ENCODE assay signal across 20 cellular contexts in the genomic region with DNA sequence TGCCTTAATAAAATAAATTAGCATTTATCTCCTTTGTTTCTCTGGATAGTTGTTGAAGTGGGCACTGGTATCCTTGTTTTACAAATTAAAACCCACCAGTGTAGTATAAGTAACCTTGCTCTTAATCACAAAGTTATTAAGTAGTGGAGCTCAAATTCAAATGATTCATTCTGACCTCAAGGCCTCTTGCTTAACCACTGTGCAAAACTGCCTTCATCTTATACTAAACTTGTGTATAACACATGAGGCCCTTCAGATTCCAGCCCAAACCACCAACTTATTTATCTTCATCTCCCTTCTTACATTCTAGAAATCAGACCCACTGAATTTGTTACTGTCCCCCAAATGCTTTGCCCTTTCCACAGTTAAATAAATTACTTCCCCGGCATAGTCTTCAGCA. TPM values are rescaled to one million over a fixed set of nuclear protein-coding genes. Genes with fewer than 3 reads are reported as not detected.
DNase-seq lines count a peak whose midpoint lies in the region; ATAC-seq and TF ChIP-seq lines count a peak whose summit lies in the region.
"Had no signal": no experiment of that assay in that cellular context is flagged by ENCODE, and none has a peak within 500 bp of the region (broad histone marks: within the 10 kb centered on the region; RNA-seq: fewer than 3 reads in every experiment).

No MANE protein-coding gene starts in this region.

- 100% methylated on average over 1 of the region's 1 CpG for WGBS in SK-N-SH (ENCODE audit: low lambda C conversion rate)
- WGBS in smooth muscle cell (ENCODE audit: low lambda C conversion rate) = 56% methylated on average over 1 of the region's 1 CpG

- DNase-seq in SK-N-SH (no peak), RPMI7951 (ENCODE audit: low read depth) (peak; percentile 61), fibroblast of pulmonary artery (ENCODE audit: low read depth) (peak; percentile 74), smooth muscle cell (lab: John Stamatoyannopoulos, UW; ENCODE audit: unreplicated experiment) (no peak), medulla oblongata (ENCODE audit: extremely low spot score) (no peak)
- no peak for DNase-seq in activated CD4-positive, CD25-positive, alpha-beta regulatory T cell treated with anti-CD3 and anti-CD28 coated beads, Interleukin-2, amount 50 U/mL, for 72 hours
- DNase-seq: activated CD4-positive, alpha-beta T cell treated with anti-CD3 and anti-CD28 coated beads, Interleukin-2, amount 10 ng/mL, durations not matched to agents 24 days and 14 days; activated T-cell treated with anti-CD3 and anti-CD28 coated beads, Interleukin-2, amount 50 U/mL, for 72 hours; amniotic stem cell; effector memory CD4-positive, alpha-beta T cell; NCI-H1105 treated with DMSO at 0.1 percent for 48 hours; nephron progenitor cell; Peyer's patch; small intestine; T-helper 1 cell had no signal

- H3K27ac ChIP-seq in SK-N-SH (ENCODE audit: low read depth in 2 of 2, low read length in 1 of 2) = no peak overlapping the region
- H3K27ac ChIP-seq in smooth muscle cell (ENCODE audit: low read depth) = peak overlapping the region; percentile 69
- H3K27ac ChIP-seq: 22Rv1, Peyer's patch, thoracic aorta had no signal

- H3K79me2 ChIP-seq in SK-N-SH (ENCODE audit: insufficient read depth) (no peaks in the 10 kb centered on the region), smooth muscle cell (ENCODE audit: low read depth) (no peaks in the 10 kb centered on the region)

- H4K20me1 ChIP-seq in SK-N-SH (ENCODE audit: insufficient read depth) = no peaks in the 10 kb centered on the region
- H4K20me1 ChIP-seq in smooth muscle cell (ENCODE audit: low read depth) = no peaks in the 10 kb centered on the region

- ATAC-seq in SK-N-SH treated with all-trans-retinoic acid at 6 μM for 48 hours = no peak
- no peak for ATAC-seq in HG02642 (IDR thresholded peaks at IDR 0.05; ENCODE audit: poor library complexity, unreplicated experiment)
- ATAC-seq: activated T-cell treated with anti-CD3 and anti-CD28 coated beads, Interleukin-2, amount 50 U/mL, for 72 hours; left lobe of liver had no signal

- H3K9me3 ChIP-seq in SK-N-SH (no peaks in the 10 kb centered on the region), smooth muscle cell (replicated peaks; ENCODE audit: low read depth) (no peaks in the 10 kb centered on the region)
- H3K9me3 ChIP-seq: Peyer's patch, thoracic aorta had no signal

- H3F3A ChIP-seq in SK-N-SH (replicated peaks; ENCODE audit: insufficient read depth) = no peaks in the 10 kb centered on the region
- H3F3A ChIP-seq in smooth muscle cell (ENCODE audit: low read depth) = peaks cover 7% of the 10 kb centered on the region

- H3K36me3 ChIP-seq in SK-N-SH (replicated peaks in 1 of 2; ENCODE audit: control insufficient read depth in 1 of 2, insufficient read depth in 2 of 2, low read length in 1 of 2) (no peaks in the 10 kb centered on the region), smooth muscle cell (ENCODE audit: low read depth) (no peaks in the 10 kb centered on the region)
- H3K36me3 ChIP-seq: Peyer's patch, thoracic aorta had no signal

- H3K4me2 ChIP-seq in SK-N-SH (no peak overlapping the region), smooth muscle cell (peak overlapping the region; percentile 71)

- H3K4me3 ChIP-seq in SK-N-SH (ENCODE audit: low read depth in 2 of 2, low read length in 1 of 2) = no peak overlapping the region
- H3K4me3 ChIP-seq in fibroblast of pulmonary artery (replicated peaks; ENCODE audit: low read depth, low read length) = no peak overlapping the region
- no peak overlapping the region for H3K4me3 ChIP-seq in smooth muscle cell
- H3K4me3 ChIP-seq: Peyer's patch, thoracic aorta had no signal

- no peaks in the 10 kb centered on the region for H3K9me2 ChIP-seq in SK-N-SH

- no peak overlapping the region for H3K9ac ChIP-seq in SK-N-SH
- H3K9ac ChIP-seq in smooth muscle cell (ENCODE audit: low read depth) = no peak overlapping the region

- no peak for TF ChIP-seq CTCF in SK-N-SH (IDR thresholded peaks at IDR 0.05)
- TF ChIP-seq CTCF in fibroblast of pulmonary artery (IDR thresholded peaks at IDR 0.05; ENCODE audit: low read length, missing control alignments) = no peak
- no peak for TF ChIP-seq CTCF in smooth muscle cell (IDR thresholded peaks at IDR 0.05; ENCODE audit: borderline replicate concordance, insufficient read depth, poor library complexity, severe bottlenecking)

- TF ChIP-seq EP300 in SK-N-SH (IDR thresholded peaks at IDR 0.05; ENCODE audit: borderline replicate concordance in 1 of 2, low read depth in 1 of 2, low read length in 1 of 2) = no peak

- CTCF ChIA-PET in SK-N-SH (lab: Yijun Ruan, JAX) = interaction anchor here (0.7 kb wide), 1 partner anchor 215 kb away, joined by 3 read pairs; no protein-coding TSS in a partner anchor

- no peak overlapping the region; the same call in 1 of the 2 replicates for H2AFZ ChIP-seq in SK-N-SH (ENCODE audit: low read depth)
- no peak overlapping the region for H2AFZ ChIP-seq in smooth muscle cell (ENCODE audit: low read depth)

- no peak for TF ChIP-seq RAD21 in SK-N-SH (IDR thresholded peaks at IDR 0.05; ENCODE audit: low read length)

- H3K4me1 ChIP-seq in SK-N-SH (ENCODE audit: control insufficient read depth in 1 of 2, insufficient read depth in 2 of 2, low read depth in 1 of 2, low read length in 1 of 2) = peaks cover 8 to 19% of the 10 kb centered on the region in 2 experiments
- peaks cover 19% of the 10 kb centered on the region for H3K4me1 ChIP-seq in smooth muscle cell (ENCODE audit: low read depth)
- H3K4me1 ChIP-seq: Peyer's patch had no signal

- POLR2A ChIA-PET in SK-N-SH (lab: Yijun Ruan, JAX) = no interaction called here

- no peaks in the 10 kb centered on the region for H3K27me3 ChIP-seq in SK-N-SH (ENCODE audit: insufficient read depth)
- H3K27me3 ChIP-seq in smooth muscle cell (ENCODE audit: low read depth) = no peaks in the 10 kb centered on the region
- H3K27me3 ChIP-seq: Peyer's patch had no signal

TF ChIP-seq in SK-N-SH, 30 proteins besides CTCF, POLR2A, EP300 and RAD21 (continues in another document):
- no peak for TF ChIP-seq MEF2A (IDR thresholded peaks at IDR 0.05; ENCODE audit: borderline replicate concordance, low read depth)
- TF ChIP-seq NFIC (IDR thresholded peaks at IDR 0.05; ENCODE audit: borderline replicate concordance) = no peak
- peak; percentile 4; the same call in 1 of the 2 replicates for TF ChIP-seq TCF12 (IDR thresholded peaks at IDR 0.05)
- no peak for TF ChIP-seq SMC3 (IDR thresholded peaks at IDR 0.05; ENCODE audit: low read depth, low read length)
- TF ChIP-seq GABPA (IDR thresholded peaks at IDR 0.05; ENCODE audit: low read depth) = no peak
- peak; percentile 9; the same call in 1 of the 2 replicates for TF ChIP-seq FOSL2 (IDR thresholded peaks at IDR 0.05; ENCODE audit: borderline replicate concordance, low read depth)

TF ChIP-seq in SK-N-SH treated with all-trans-retinoic acid at 6 μM for 48 hours, 23 proteins besides CTCF, POLR2A, EP300 and RAD21:
- TF ChIP-seq ZFP3 (CRISPR knock-in tag; IDR thresholded peaks at IDR 0.05) = no peak
- TF ChIP-seq ZNF8 (CRISPR knock-in tag; IDR thresholded peaks at IDR 0.05) = no peak
- no peak for TF ChIP-seq OSR1 (CRISPR knock-in tag; IDR thresholded peaks at IDR 0.05)
- no peak for TF ChIP-seq SNAI2 (CRISPR knock-in tag; IDR thresholded peaks at IDR 0.05)
TF ChIP-seq in SK-N-SH treated with all-trans-retinoic acid at 6 μM for 48 hours: peak in this region for 0.

RNA-seq across cellular contexts. Expression of a gene that starts 19.2 kb away (rescaled TPM):
- polyA plus RNA-seq in SK-N-SH (2012; rRNA removed) (0.03 TPM in 1 of 2 replicates, not detected in the other), smooth muscle cell (not detected in 2 replicates)
- polyA plus RNA-seq in SK-N-SH (2012; cell fraction: cytosol; rRNA removed) = 0.03 TPM in 1 of 2 replicates, not detected in the other
- polyA plus RNA-seq in SK-N-SH (2012; cell fraction: nucleus; rRNA removed) = 0.11 TPM in 1 of 2 replicates, not detected in the other
- not detected in 2 replicates for total RNA-seq in RPMI7951 (2014; rRNA removed; shearing (Covaris generic))
- not detected in 2 replicates for total RNA-seq in smooth muscle cell
- total RNA-seq: activated CD4-positive, alpha-beta T cell treated with anti-CD3 and anti-CD28 coated beads, Interleukin-2, amount 10 ng/mL, durations not matched to agents 24 days and 14 days; activated T-cell treated with anti-CD3 and anti-CD28 coated beads, Interleukin-2, amount 50 U/mL, for 72 hours; left lobe of liver; Peyer's patch; thoracic aorta had no signal

Comparison
In these comparisons a context has a peak if more than half of its experiments do, and no peak if none do; other contexts are left out.
1. DNase-seq: peak in RPMI7951 (single experiment) and fibroblast of pulmonary artery (single experiment); none in SK-N-SH (single experiment), smooth muscle cell (single experiment), medulla oblongata (single experiment) and activated CD4-positive, CD25-positive, alpha-beta regulatory T cell treated with anti-CD3 and anti-CD28 coated beads, Interleukin-2, amount 50 U/mL, for 72 hours (single experiment).